2 cellular contexts compared by ENCODE assay signal in genomic region chr1:214939180-214939579, GRCh38.
A peak's percentile ranks its signal among the peaks of the same experiment; 100 is the strongest.
TF ChIP-seq lines count a peak whose summit lies in the region.

No MANE protein-coding gene starts in this region.

TF ChIP-seq in IMR-90, 13 proteins besides CTCF, POLR2A, EP300 and RAD21:
- TF ChIP-seq ELK1 (IDR thresholded peaks at IDR 0.05; ENCODE audit: borderline replicate concordance, low read depth, low read length) (no peak), MAFK (IDR thresholded peaks at IDR 0.05; ENCODE audit: low read depth, low read length) (no peak), MAZ (IDR thresholded peaks at IDR 0.05; ENCODE audit: borderline replicate concordance, low read depth, low read length) (no peak), SMC3 (IDR thresholded peaks at IDR 0.05; ENCODE audit: low read depth, low read length) (no peak), NFE2L2 (IDR thresholded peaks at IDR 0.05; ENCODE audit: low read depth, low read length) (no peak), BHLHE40 (IDR thresholded peaks at IDR 0.05; ENCODE audit: low read depth, low read length) (no peak)

TF ChIP-seq in K562, 482 proteins besides CTCF, POLR2A, EP300 and RAD21:
- TF ChIP-seq POLR2AphosphoS5 (IDR thresholded peaks at IDR 0.05; ENCODE audit: control insufficient read depth, insufficient read depth, low read depth, low read length) (no peak), HMBOX1 (IDR thresholded peaks at IDR 0.05) (peak; percentile 54; the same call in 1 of the 2 replicates), PBX2 (CRISPR knock-in tag; IDR thresholded peaks at IDR 0.05; ENCODE audit: low read depth) (no peak), PBX2 (tag; conservative IDR thresholded peaks at IDR 0.05; ENCODE audit: low read depth) (0 out of 2 replicates have a peak, but pooled peaks have one; percentile 12), MEIS2 (IDR thresholded peaks at IDR 0.05; ENCODE audit: partially characterized antibody) (peak; percentile 37), TAL1 (IDR thresholded peaks at IDR 0.05) (peak; percentile 51; the same call in 1 of the 2 replicates), TEAD4 (IDR thresholded peaks at IDR 0.05; ENCODE audit: low read length) (peak; percentile 36; the same call in 1 of the 2 replicates), TEAD4 (CRISPR knock-in tag; IDR thresholded peaks at IDR 0.05; ENCODE audit: borderline replicate concordance) (no peak), CBFA2T2 (conservative IDR thresholded peaks at IDR 0.05) (0 out of 2 replicates have a peak, but pooled peaks have one; percentile 9), ARID1B (IDR thresholded peaks at IDR 0.05) (0 out of 2 replicates have a peak, but pooled peaks have one; percentile 46), TCF3 (CRISPR knock-in tag; IDR thresholded peaks at IDR 0.05) (peak; percentile 38; the same call in 1 of the 2 replicates), FOSL1 (tag; conservative IDR thresholded peaks at IDR 0.05) (no peak), CBFA2T3 (IDR thresholded peaks at IDR 0.05) (peak; percentile 56)
